Comparison of ENCODE assay signal across 12 cellular contexts in genomic region chr1:213256438-213257087, GRCh38.
A peak's percentile ranks its signal among the peaks of the same experiment; 100 is the strongest.
DNase-seq lines count a peak whose midpoint lies in the region; ATAC-seq and TF ChIP-seq lines count a peak whose summit lies in the region.
"Had no signal": no experiment of that assay in that cellular context is flagged by ENCODE, and none has a peak within 500 bp of the region (broad histone marks: within the 10 kb centered on the region; RNA-seq: fewer than 3 reads in every experiment).

No MANE protein-coding gene starts in this region.

- H3K36me3 Mint-ChIP-seq in activated T-cell treated with anti-CD3 and anti-CD28 coated beads, Interleukin-2, amount 50 U/mL, for 4 hours (ENCODE audit: insufficient read depth), result peaks cover 22% of the 10 kb centered on the region

- no peaks in the 10 kb centered on the region for H3K4me1 ChIP-seq in OCI-LY7 (ENCODE audit: insufficient read depth, low read length, poor library complexity, severe bottlenecking)

- H3K36me3 ChIP-seq in OCI-LY7 (ENCODE audit: insufficient read depth, low read length), result no peaks in the 10 kb centered on the region
- H3K36me3 ChIP-seq: HAP-1 had no signal

- no peaks in the 10 kb centered on the region for H3K9me3 ChIP-seq in OCI-LY7 (ENCODE audit: low read length)
- H3K9me3 ChIP-seq: HAP-1 had no signal

- H3K4me1 Mint-ChIP-seq in activated T-cell treated with anti-CD3 and anti-CD28 coated beads, Interleukin-2, amount 50 U/mL, for 4 hours (ENCODE audit: low read depth), result no peaks in the 10 kb centered on the region

- no TSS peak for BruUV-seq in OCI-LY7 (replicated peaks; lab: Mats Ljungman, UMichigan)

- no peak overlapping the region for H2AFZ ChIP-seq in OCI-LY7 (ENCODE audit: low read length)

- no peak overlapping the region for H3K4me3 ChIP-seq in OCI-LY7 (ENCODE audit: low read depth, low read length, poor library complexity, severe bottlenecking)
- H3K4me3 ChIP-seq: HAP-1, lung had no signal

- no peak for TF ChIP-seq CTCF in OCI-LY7 (conservative IDR thresholded peaks at IDR 0.05; ENCODE audit: low read length)

- ATAC-seq in GM18511 (IDR thresholded peaks at IDR 0.05; ENCODE audit: unreplicated experiment) (peak; percentile 94), GM19463 (IDR thresholded peaks at IDR 0.05; ENCODE audit: unreplicated experiment) (peak; percentile 95), HG02840 (IDR thresholded peaks at IDR 0.05; ENCODE audit: low FRiP score, unreplicated experiment) (peak; percentile 88), HG03520 (IDR thresholded peaks at IDR 0.05; ENCODE audit: unreplicated experiment) (peak; percentile 86), Right ventricle myocardium superior (ENCODE audit: poor library complexity) (no peak)
- ATAC-seq in activated T-cell treated with anti-CD3 and anti-CD28 coated beads, Interleukin-2, amount 50 U/mL, for 4 hours, result no peak

- H3K79me2 ChIP-seq in OCI-LY7 (ENCODE audit: insufficient read depth, low read depth, low read length), result no peaks in the 10 kb centered on the region

- intact Hi-C loops in OCI-LY7 (cut with micrococcal nuclease; ENCODE audit: unreplicated experiment) (no loop called here), Right ventricle myocardium superior (cut with DNase I) (no loop called here)

- POLR2A ChIA-PET in OCI-LY7 (lab: Charles Lee), result no interaction called here

- H3K27ac ChIP-seq in OCI-LY7 (ENCODE audit: low read depth, low read length, poor library complexity, severe bottlenecking), result no peak overlapping the region

- DNase-seq in OCI-LY7 (ENCODE audit: low spot score) (no peak), NCI-H82 (lab: John Stamatoyannopoulos, UW) (no peak), Right ventricle myocardium superior (no peak)
- no peak for DNase-seq in activated T-cell treated with anti-CD3 and anti-CD28 coated beads, Interleukin-2, amount 50 U/mL, for 4 hours
- DNase-seq: amygdala; effector CD4-positive, alpha-beta T cell had no signal

- CTCF ChIA-PET in OCI-LY7 (lab: Charles Lee; ENCODE audit: unreplicated experiment), result no interaction called here

- no peaks in the 10 kb centered on the region for H3K9me3 Mint-ChIP-seq in activated T-cell treated with anti-CD3 and anti-CD28 coated beads, Interleukin-2, amount 50 U/mL, for 4 hours

- H3K27me3 Mint-ChIP-seq in activated T-cell treated with anti-CD3 and anti-CD28 coated beads, Interleukin-2, amount 50 U/mL, for 4 hours (ENCODE audit: low read depth), result no peaks in the 10 kb centered on the region

- H4K20me1 ChIP-seq in OCI-LY7 (ENCODE audit: insufficient read depth, low read length), result no peaks in the 10 kb centered on the region

- H3K9me2 ChIP-seq in OCI-LY7 (ENCODE audit: insufficient read depth, low read length), result no peaks in the 10 kb centered on the region

- no peak overlapping the region for H3K4me2 ChIP-seq in OCI-LY7 (ENCODE audit: low read length)

- H3K4me3 Mint-ChIP-seq in activated T-cell treated with anti-CD3 and anti-CD28 coated beads, Interleukin-2, amount 50 U/mL, for 4 hours, result no peak overlapping the region

Comparison
In these comparisons a context has a peak if more than half of its experiments do, and no peak if none do; other contexts are left out.
1. ATAC-seq: peak in GM18511 (single experiment), GM19463 (single experiment), HG02840 (single experiment) and HG03520 (single experiment); none in activated T-cell treated with anti-CD3 and anti-CD28 coated beads, Interleukin-2, amount 50 U/mL, for 4 hours (0 of 2) and Right ventricle myocardium superior (single experiment).